In genomic region chr5:176994460-176995121, GRCh38 we compare ENCODE assay signal across 9 cellular contexts. TPM values are rescaled to one million over a fixed set of nuclear protein-coding genes. Genes with fewer than 3 reads are reported as not detected.
DNase-seq lines count a peak whose midpoint lies in the region; ATAC-seq and TF ChIP-seq lines count a peak whose summit lies in the region.
"Had no signal": no experiment of that assay in that cellular context is flagged by ENCODE, and none has a peak within 500 bp of the region (broad histone marks: within the 10 kb centered on the region; RNA-seq: fewer than 3 reads in every experiment).

No MANE protein-coding gene starts in this region.

- ATAC-seq in activated T-cell treated with anti-CD3 and anti-CD28 coated beads, Interleukin-2, amount 50 U/mL, for 4 hours = no peak
- no peak for ATAC-seq in GM19452 (IDR thresholded peaks at IDR 0.05; ENCODE audit: unreplicated experiment)

- H3K27me3 ChIP-seq in cardiac muscle cell = no peaks in the 10 kb centered on the region

- H3K36me3 ChIP-seq in cardiac muscle cell = no peaks in the 10 kb centered on the region

- H3K27ac ChIP-seq in cardiac muscle cell = peak overlapping the region; percentile 78

- H3K4me1 Mint-ChIP-seq in activated T-cell treated with anti-CD3 and anti-CD28 coated beads, Interleukin-2, amount 50 U/mL, for 24 hours (ENCODE audit: low read depth) = peaks cover 47% of the 10 kb centered on the region
- peaks cover 41% of the 10 kb centered on the region for H3K4me1 Mint-ChIP-seq in activated T-cell treated with anti-CD3 and anti-CD28 coated beads, Interleukin-2, amount 50 U/mL, for 4 hours (ENCODE audit: low read depth)
- H3K4me1 Mint-ChIP-seq in type B pancreatic cell (ENCODE audit: unreplicated experiment) = peaks cover 16% of the 10 kb centered on the region

- peak overlapping the region; percentile 24 for H3K27ac Mint-ChIP-seq in activated T-cell treated with anti-CD3 and anti-CD28 coated beads, Interleukin-2, amount 50 U/mL, for 24 hours
- peak overlapping the region; percentile 97 for H3K27ac Mint-ChIP-seq in type B pancreatic cell
- H3K27ac Mint-ChIP-seq: activated naive CD8-positive, alpha-beta T cell had no signal

- TF ChIP-seq CTCF in cardiac muscle cell (IDR thresholded peaks at IDR 0.05; ENCODE audit: low read depth, low read length) (no peak), type B pancreatic cell (conservative IDR thresholded peaks at IDR 0.05) (no peak)

- no peaks in the 10 kb centered on the region for H3K4me1 ChIP-seq in cardiac muscle cell (ENCODE audit: low read depth)

- no peaks in the 10 kb centered on the region for H3K27me3 Mint-ChIP-seq in activated T-cell treated with anti-CD3 and anti-CD28 coated beads, Interleukin-2, amount 50 U/mL, for 24 hours
- H3K27me3 Mint-ChIP-seq in activated T-cell treated with anti-CD3 and anti-CD28 coated beads, Interleukin-2, amount 50 U/mL, for 4 hours (ENCODE audit: low read depth) = no peaks in the 10 kb centered on the region
- H3K27me3 Mint-ChIP-seq in type B pancreatic cell = no peaks in the 10 kb centered on the region
- H3K27me3 Mint-ChIP-seq: activated naive CD8-positive, alpha-beta T cell had no signal

- no peaks in the 10 kb centered on the region for H3K9me3 ChIP-seq in cardiac muscle cell (ENCODE audit: low read depth)

- peaks cover 57% of the 10 kb centered on the region for H3K36me3 Mint-ChIP-seq in activated T-cell treated with anti-CD3 and anti-CD28 coated beads, Interleukin-2, amount 50 U/mL, for 24 hours (ENCODE audit: low read depth)
- H3K36me3 Mint-ChIP-seq in activated T-cell treated with anti-CD3 and anti-CD28 coated beads, Interleukin-2, amount 50 U/mL, for 4 hours (ENCODE audit: insufficient read depth) = peaks cover 21% of the 10 kb centered on the region
- H3K36me3 Mint-ChIP-seq in type B pancreatic cell = peaks cover 18% of the 10 kb centered on the region

- H3K9me3 Mint-ChIP-seq in activated T-cell treated with anti-CD3 and anti-CD28 coated beads, Interleukin-2, amount 50 U/mL, for 24 hours = peaks cover 3% of the 10 kb centered on the region
- H3K9me3 Mint-ChIP-seq in activated T-cell treated with anti-CD3 and anti-CD28 coated beads, Interleukin-2, amount 50 U/mL, for 4 hours = peaks cover 6% of the 10 kb centered on the region
- H3K9me3 Mint-ChIP-seq in type B pancreatic cell = peaks cover 11% of the 10 kb centered on the region

- no peak overlapping the region for H3K4me3 Mint-ChIP-seq in activated T-cell treated with anti-CD3 and anti-CD28 coated beads, Interleukin-2, amount 50 U/mL, for 24 hours
- H3K4me3 Mint-ChIP-seq in activated T-cell treated with anti-CD3 and anti-CD28 coated beads, Interleukin-2, amount 50 U/mL, for 4 hours = no peak overlapping the region
- peak overlapping the region; percentile 58 for H3K4me3 Mint-ChIP-seq in type B pancreatic cell
- H3K4me3 Mint-ChIP-seq: activated naive CD8-positive, alpha-beta T cell had no signal

- no peak overlapping the region for H3K4me3 ChIP-seq in cardiac muscle cell

- DNase-seq in activated T-cell treated with anti-CD3 and anti-CD28 coated beads, Interleukin-2, amount 50 U/mL, for 24 hours = no peak
- DNase-seq in activated T-cell treated with anti-CD3 and anti-CD28 coated beads, Interleukin-2, amount 50 U/mL, for 4 hours = no peak
- DNase-seq in RPMI8226 = peak; percentile 79
- peak; percentile 2 to 96 for DNase-seq in cardiac muscle cell (ENCODE audit: low read depth in 1 of 2, low spot score in 1 of 2)
- no peak for DNase-seq in type B pancreatic cell (ENCODE audit: extremely low spot score, unreplicated experiment)
- no peak for DNase-seq in C1 segment of cervical spinal cord (lab: John Stamatoyannopoulos, UW)
- no peak for DNase-seq in NCI-H1092 treated with DMSO at 0.1 percent for 48 hours (lab: John Stamatoyannopoulos, UW)

RNA-seq across cellular contexts. Expression of gene UIMC1, which starts 12.0 kb away (rescaled TPM):
- total RNA-seq in activated T-cell treated with anti-CD3 and anti-CD28 coated beads, Interleukin-2, amount 50 U/mL, for 4 hours = 10 to 100 TPM; 51.7 to 64.2 (median 57.1) TPM
- total RNA-seq in cardiac muscle cell (20.4 and 30.8 TPM in 2 replicates), type B pancreatic cell (ENCODE audit: low replicate concordance) (30.7 and 39.1 TPM in 2 replicates)
- polyA plus RNA-seq in cardiac muscle cell = 22.3 and 25.3 TPM in 2 replicates

RNA-seq across cellular contexts. Expression of gene ZNF346, which starts 27.9 kb away (rescaled TPM):
- total RNA-seq in activated T-cell treated with anti-CD3 and anti-CD28 coated beads, Interleukin-2, amount 50 U/mL, for 4 hours = 10 to 100 TPM; 18.7 to 21.7 (median 21.3) TPM
- total RNA-seq in cardiac muscle cell = 26.6 and 32.5 TPM in 2 replicates
- 31.0 and 32.5 TPM in 2 replicates for polyA plus RNA-seq in cardiac muscle cell
- total RNA-seq in type B pancreatic cell (ENCODE audit: low replicate concordance) = 20.2 and 31.0 TPM in 2 replicates

Comparison
In these comparisons a context has a peak if more than half of its experiments do, and no peak if none do; other contexts are left out.
1. DNase-seq: peak in RPMI8226 (single experiment) and cardiac muscle cell (2 of 2); none in activated T-cell treated with anti-CD3 and anti-CD28 coated beads, Interleukin-2, amount 50 U/mL, for 24 hours (single experiment), activated T-cell treated with anti-CD3 and anti-CD28 coated beads, Interleukin-2, amount 50 U/mL, for 4 hours (single experiment), type B pancreatic cell (single experiment), C1 segment of cervical spinal cord (0 of 14) and NCI-H1092 treated with DMSO at 0.1 percent for 48 hours (single experiment).